Comparison of ENCODE assay signal across 30 cellular contexts in genomic region chr2:1841461-1841860, GRCh38.
"Had no signal": no experiment of that assay in that cellular context is flagged by ENCODE, and none has a peak within 500 bp of the region (broad histone marks: within the 10 kb centered on the region; RNA-seq: fewer than 3 reads in every experiment).

No MANE protein-coding gene starts in this region.

- H3K4me1 ChIP-seq: colonic mucosa, gastrocnemius medialis, left lung, parathyroid adenoma, prostate gland, right atrium auricular region had no signal

- H3K27ac Mint-ChIP-seq: dendritic cell treated with granulocyte-macrophage colony-stimulating factor and Interleukin-4, amounts not matched to agents 40 ng/mL and 50 ng/mL, for 4 days; endodermal cell; naive thymus-derived CD8-positive, alpha-beta T cell; stimulated activated naive CD8-positive, alpha-beta T cell treated with anti-CD3 and anti-CD28 coated beads, Interleukin-15, amount 100 ng/mL, for 72 hours had no signal

- H3K36me3 ChIP-seq: colonic mucosa, gastrocnemius medialis, heart left ventricle, left lung, neutrophil, prostate gland, right atrium auricular region, thyroid gland had no signal

- ATAC-seq: esophagus mucosa; gastrocnemius medialis; heart left ventricle; left cardiac atrium; left lung; naive thymus-derived CD8-positive, alpha-beta T cell; sciatic nerve; stimulated activated naive CD8-positive, alpha-beta T cell treated with anti-CD3 and anti-CD28 coated beads, Interleukin-15, amount 100 ng/mL, for 72 hours had no signal

- H2AFZ ChIP-seq: parathyroid adenoma had no signal

- H3K27ac ChIP-seq: colonic mucosa, epithelial cell of prostate, gastrocnemius medialis, heart left ventricle, left lung, neutrophil, parathyroid adenoma, prostate gland, right atrium auricular region, thyroid gland had no signal

- H3K9ac ChIP-seq: parathyroid adenoma had no signal

- H3K9me3 Mint-ChIP-seq: dendritic cell treated with granulocyte-macrophage colony-stimulating factor and Interleukin-4, amounts not matched to agents 40 ng/mL and 50 ng/mL, for 4 days; endodermal cell; naive thymus-derived CD8-positive, alpha-beta T cell; stimulated activated naive CD8-positive, alpha-beta T cell treated with anti-CD3 and anti-CD28 coated beads, Interleukin-15, amount 100 ng/mL, for 72 hours had no signal

- H3K36me3 Mint-ChIP-seq: naive thymus-derived CD8-positive, alpha-beta T cell had no signal

- H3K27me3 Mint-ChIP-seq: dendritic cell treated with granulocyte-macrophage colony-stimulating factor and Interleukin-4, amounts not matched to agents 40 ng/mL and 50 ng/mL, for 4 days had no signal

- H3K4me2 ChIP-seq: smooth muscle cell had no signal

- H3K4me3 ChIP-seq: colonic mucosa, gastrocnemius medialis, heart left ventricle, left lung, prostate gland, right atrium auricular region, smooth muscle cell, thyroid gland had no signal

- H3K4me3 Mint-ChIP-seq: dendritic cell treated with granulocyte-macrophage colony-stimulating factor and Interleukin-4, amounts not matched to agents 40 ng/mL and 50 ng/mL, for 4 days; endodermal cell; naive thymus-derived CD8-positive, alpha-beta T cell; stimulated activated naive CD8-positive, alpha-beta T cell treated with anti-CD3 and anti-CD28 coated beads, Interleukin-15, amount 100 ng/mL, for 72 hours had no signal

- DNase-seq: central memory CD4-positive, alpha-beta T cell; colonic mucosa; effector CD8-positive, alpha-beta T cell; foreskin fibroblast; gastrocnemius medialis; heart left ventricle; hippocampal formation; left cardiac atrium; left lung; mesenchymal stem cell; midbrain; stimulated activated CD4-positive, alpha-beta T cell treated with anti-CD3 and anti-CD28 coated beads, Interleukin-12 subunit alpha, Interleukin-12 subunit beta, amount 100 ng/mL, for 4 hours; stimulated activated CD4-positive, alpha-beta T cell treated with anti-CD3 and anti-CD28 coated beads, Interleukin-1b, Interleukin-23, amount 100 ng/mL, for 48 hours; stimulated activated CD4-positive, alpha-beta T cell treated with anti-CD3 and anti-CD28 coated beads, Interleukin-4, amount 100 ng/mL, for 1 hour; stimulated activated CD8-positive, alpha-beta memory T cell treated with anti-CD3 and anti-CD28 coated beads, Interleukin-4, amount 100 ng/mL, for 48 hours; stimulated activated naive CD4-positive, alpha-beta T cell; stimulated activated naive CD8-positive, alpha-beta T cell treated with anti-CD3 and anti-CD28 coated beads, Interleukin-15, amount 100 ng/mL, for 72 hours; thyroid gland; trophoblast cell had no signal

- H3K27me3 ChIP-seq: colonic mucosa, gastrocnemius medialis, left lung, neutrophil, right atrium auricular region, thyroid gland had no signal

- H3K79me2 ChIP-seq: parathyroid adenoma had no signal

- H3K4me1 Mint-ChIP-seq: naive thymus-derived CD8-positive, alpha-beta T cell; stimulated activated naive CD8-positive, alpha-beta T cell treated with anti-CD3 and anti-CD28 coated beads, Interleukin-15, amount 100 ng/mL, for 72 hours had no signal

- H3K9me3 ChIP-seq: colonic mucosa, gastrocnemius medialis, heart left ventricle, left lung, neutrophil, prostate gland, right atrium auricular region, thyroid gland had no signal
